ENCODE assay signal across 39 cellular contexts in the genomic region with DNA sequence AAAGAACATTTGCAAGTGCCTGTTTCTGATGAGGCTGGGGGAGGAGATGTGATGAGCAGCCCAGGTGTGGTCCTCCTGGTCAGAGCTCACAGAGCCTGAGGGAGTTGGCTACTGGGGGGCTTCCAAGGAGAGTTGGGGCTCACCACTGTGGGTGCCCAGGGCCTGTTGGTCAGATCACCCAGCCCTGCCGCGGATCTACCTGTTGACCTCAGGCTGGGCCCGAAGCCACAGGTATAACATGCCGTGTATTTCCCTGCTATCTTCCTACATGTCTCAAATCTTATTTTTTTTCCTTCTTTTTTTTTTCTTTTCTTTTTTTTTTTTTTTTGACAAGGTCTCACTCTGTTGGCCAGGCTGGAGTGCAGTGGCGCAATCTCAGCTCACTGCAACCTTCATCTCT.
"Had no signal": no experiment of that assay in that cellular context is flagged by ENCODE, and none has a peak within 500 bp of the region (broad histone marks: within the 10 kb centered on the region; RNA-seq: fewer than 3 reads in every experiment).

No MANE protein-coding gene starts in this region.

- H3K9me3 ChIP-seq: adrenal gland, ascending aorta, body of pancreas, breast epithelium had no signal

- H3K27ac ChIP-seq: adrenal gland, ascending aorta, body of pancreas, brain microvascular endothelial cell, breast epithelium, cardiac muscle cell had no signal

- H3K4me1 Mint-ChIP-seq: activated naive CD4-positive, alpha-beta T cell treated with anti-CD3 and anti-CD28 coated beads, Interleukin-2, amount 10 ng/mL, durations not matched to agents 7 days and 5 days; activated naive CD4-positive, alpha-beta T cell treated with anti-CD3 and anti-CD28 coated beads, Interleukin-2, amount 50 U/mL, for 24 hours; activated naive CD8-positive, alpha-beta T cell treated with anti-CD3 and anti-CD28 coated beads, Interleukin-2, amount 50 U/mL, for 24 hours had no signal

- H3K4me3 Mint-ChIP-seq: activated naive CD4-positive, alpha-beta T cell treated with anti-CD3 and anti-CD28 coated beads for 36 hours; activated naive CD4-positive, alpha-beta T cell treated with anti-CD3 and anti-CD28 coated beads, Interleukin-2, amount 10 ng/mL, durations not matched to agents 7 days and 5 days; activated naive CD4-positive, alpha-beta T cell treated with anti-CD3 and anti-CD28 coated beads, Interleukin-2, amount 50 U/mL, for 24 hours; activated naive CD8-positive, alpha-beta T cell; activated naive CD8-positive, alpha-beta T cell treated with anti-CD3 and anti-CD28 coated beads for 36 hours; activated naive CD8-positive, alpha-beta T cell treated with anti-CD3 and anti-CD28 coated beads, Interleukin-2, amount 10 ng/mL, durations not matched to agents 7 days and 5 days; activated naive CD8-positive, alpha-beta T cell treated with anti-CD3 and anti-CD28 coated beads, Interleukin-2, amount 50 U/mL, for 24 hours; activated T-cell treated with anti-CD3 and anti-CD28 coated beads, Interleukin-2, amount 50 U/mL, for 24 hours; activated T-cell treated with anti-CD3 and anti-CD28 coated beads, Interleukin-2, amount 50 U/mL, for 4 hours; activated T-cell treated with anti-CD3 and anti-CD28 coated beads, Interleukin-2, amount 50 U/mL, for 72 hours; activated T-helper 1 cell treated with anti-CD3 and anti-CD28 coated beads, Interleukin-12 subunit alpha, Interleukin-12 subunit beta, Interleukin-2, Interleukin-4 antibody, amounts not matched to agents 30 ng/mL and 10 ng/mL and 1 ng/mL, durations not matched to agents 14 hours and 24 hours and 36 hours; activated T-helper 17 cell treated with anti-CD3 and anti-CD28 coated beads, Interleukin-2, amount 50 U/mL, for 72 hours; brain; central memory CD8-positive, alpha-beta T cell had no signal

- H3K4me3 ChIP-seq: adrenal gland, ascending aorta, body of pancreas, breast epithelium, cardiac muscle cell had no signal

- H3K36me3 Mint-ChIP-seq: activated naive CD4-positive, alpha-beta T cell treated with anti-CD3 and anti-CD28 coated beads, Interleukin-2, amount 10 ng/mL, durations not matched to agents 7 days and 5 days; activated naive CD4-positive, alpha-beta T cell treated with anti-CD3 and anti-CD28 coated beads, Interleukin-2, amount 50 U/mL, for 24 hours; activated naive CD4-positive, alpha-beta T cell treated with anti-CD3 and anti-CD28 coated beads, Interleukin-2, amount 50 U/mL, for 72 hours; activated naive CD8-positive, alpha-beta T cell; activated naive CD8-positive, alpha-beta T cell treated with anti-CD3 and anti-CD28 coated beads for 36 hours; activated naive CD8-positive, alpha-beta T cell treated with anti-CD3 and anti-CD28 coated beads, Interleukin-2, amount 10 ng/mL, durations not matched to agents 7 days and 5 days; brain had no signal

- H3K27me3 ChIP-seq: adrenal gland, ascending aorta, body of pancreas, brain microvascular endothelial cell had no signal

- H3K4me1 ChIP-seq: adrenal gland, ascending aorta, body of pancreas, breast epithelium had no signal

- H3K9me3 Mint-ChIP-seq: activated naive CD4-positive, alpha-beta T cell treated with anti-CD3 and anti-CD28 coated beads for 36 hours; activated naive CD4-positive, alpha-beta T cell treated with anti-CD3 and anti-CD28 coated beads, Interleukin-2, amount 10 ng/mL, durations not matched to agents 7 days and 5 days; activated naive CD4-positive, alpha-beta T cell treated with anti-CD3 and anti-CD28 coated beads, Interleukin-2, amount 50 U/mL, for 24 hours; activated naive CD4-positive, alpha-beta T cell treated with anti-CD3 and anti-CD28 coated beads, Interleukin-2, amount 50 U/mL, for 72 hours; activated naive CD8-positive, alpha-beta T cell treated with anti-CD3 and anti-CD28 coated beads for 36 hours; activated naive CD8-positive, alpha-beta T cell treated with anti-CD3 and anti-CD28 coated beads, Interleukin-2, amount 10 ng/mL, durations not matched to agents 7 days and 5 days; activated naive CD8-positive, alpha-beta T cell treated with anti-CD3 and anti-CD28 coated beads, Interleukin-2, amount 50 U/mL, for 24 hours; activated T-cell treated with anti-CD3 and anti-CD28 coated beads, Interleukin-2, amount 50 U/mL, for 24 hours; activated T-cell treated with anti-CD3 and anti-CD28 coated beads, Interleukin-2, amount 50 U/mL, for 4 hours; activated T-cell treated with anti-CD3 and anti-CD28 coated beads, Interleukin-2, amount 50 U/mL, for 72 hours; activated T-helper 1 cell treated with anti-CD3 and anti-CD28 coated beads, Interleukin-12 subunit alpha, Interleukin-12 subunit beta, Interleukin-2, Interleukin-4 antibody, amounts not matched to agents 30 ng/mL and 10 ng/mL and 1 ng/mL, durations not matched to agents 14 hours and 24 hours and 36 hours; activated T-helper 17 cell treated with anti-CD3 and anti-CD28 coated beads, Interleukin-2, amount 50 U/mL, for 72 hours; activated T-helper 2 cell treated with anti-CD3 and anti-CD28 coated beads, Interferon-gamma antibody, Interleukin-2, Interleukin-4, amounts not matched to agents 10 μg/mL and 5 μg/mL and 100 μg/mL, durations not matched to agents 14 hours and 24 hours and 36 hours; brain; central memory CD8-positive, alpha-beta T cell had no signal

- DNase-seq: activated effector memory CD4-positive, alpha-beta T cell treated with anti-CD3 and anti-CD28 coated beads, Interleukin-2, amount 50 U/mL, for 16 hours; activated effector memory CD4-positive, alpha-beta T cell treated with Interleukin-2 at 50 U/mL for 16 hours; activated gamma-delta T cell; activated gamma-delta T cell treated with Interleukin-2 at 50 U/mL for 16 hours; activated naive CD4-positive, alpha-beta T cell; activated naive CD4-positive, alpha-beta T cell treated with anti-CD3 and anti-CD28 coated beads for 36 hours; activated naive CD4-positive, alpha-beta T cell treated with anti-CD3 and anti-CD28 coated beads, Interleukin-2, amount 10 ng/mL, durations not matched to agents 7 days and 5 days; activated naive CD4-positive, alpha-beta T cell treated with anti-CD3 and anti-CD28 coated beads, Interleukin-2, amount 50 U/mL, for 16 hours; activated naive CD4-positive, alpha-beta T cell treated with Interleukin-2 at 50 U/mL for 16 hours; activated naive CD8-positive, alpha-beta T cell treated with anti-CD3 and anti-CD28 coated beads for 36 hours; activated naive CD8-positive, alpha-beta T cell treated with anti-CD3 and anti-CD28 coated beads, Interleukin-2, amount 10 ng/mL, durations not matched to agents 7 days and 5 days; activated naive CD8-positive, alpha-beta T cell treated with anti-CD3 and anti-CD28 coated beads, Interleukin-2, amount 50 U/mL, for 24 hours; activated T-cell treated with anti-CD3 and anti-CD28 coated beads for 4 hours; activated T-cell treated with anti-CD3 and anti-CD28 coated beads, Interleukin-2, amount 50 U/mL, for 1 hour; activated T-cell treated with anti-CD3 and anti-CD28 coated beads, Interleukin-2, amount 50 U/mL, for 24 hours; activated T-cell treated with anti-CD3 and anti-CD28 coated beads, Interleukin-2, amount 50 U/mL, for 4 hours; activated T-cell treated with anti-CD3 and anti-CD28 coated beads, Interleukin-2, amount 50 U/mL, for 48 hours; activated T-cell treated with anti-CD3 and anti-CD28 coated beads, Interleukin-2, amount 50 U/mL, for 72 hours; adrenal gland; amniotic stem cell; amygdala; anterior cingulate cortex; aorta; body of pancreas; brain microvascular endothelial cell; caudate nucleus; central memory CD4-positive, alpha-beta T cell; cerebellar nuclear complex had no signal

- ATAC-seq: activated naive CD4-positive, alpha-beta T cell treated with anti-CD3 and anti-CD28 coated beads, Interleukin-2, amount 50 U/mL, for 72 hours; activated naive CD8-positive, alpha-beta T cell treated with anti-CD3 and anti-CD28 coated beads, Interleukin-2, amount 50 U/mL, for 24 hours; activated T-cell treated with anti-CD3 and anti-CD28 coated beads, Interleukin-2, amount 50 U/mL, for 4 hours; activated T-cell treated with anti-CD3 and anti-CD28 coated beads, Interleukin-2, amount 50 U/mL, for 72 hours; activated T-helper 17 cell treated with anti-CD3 and anti-CD28 coated beads, Interleukin-2, amount 50 U/mL, for 72 hours; body of pancreas had no signal

- H3K27ac Mint-ChIP-seq: activated naive CD4-positive, alpha-beta T cell treated with anti-CD3 and anti-CD28 coated beads for 36 hours; activated naive CD4-positive, alpha-beta T cell treated with anti-CD3 and anti-CD28 coated beads, Interleukin-2, amount 10 ng/mL, durations not matched to agents 7 days and 5 days; activated naive CD4-positive, alpha-beta T cell treated with anti-CD3 and anti-CD28 coated beads, Interleukin-2, amount 50 U/mL, for 24 hours; activated naive CD8-positive, alpha-beta T cell; activated naive CD8-positive, alpha-beta T cell treated with anti-CD3 and anti-CD28 coated beads for 36 hours; activated naive CD8-positive, alpha-beta T cell treated with anti-CD3 and anti-CD28 coated beads, Interleukin-2, amount 10 ng/mL, durations not matched to agents 7 days and 5 days; activated naive CD8-positive, alpha-beta T cell treated with anti-CD3 and anti-CD28 coated beads, Interleukin-2, amount 50 U/mL, for 24 hours; activated T-cell treated with anti-CD3 and anti-CD28 coated beads, Interleukin-2, amount 50 U/mL, for 24 hours; activated T-cell treated with anti-CD3 and anti-CD28 coated beads, Interleukin-2, amount 50 U/mL, for 72 hours; activated T-helper 1 cell treated with anti-CD3 and anti-CD28 coated beads, Interleukin-12 subunit alpha, Interleukin-12 subunit beta, Interleukin-2, Interleukin-4 antibody, amounts not matched to agents 30 ng/mL and 10 ng/mL and 1 ng/mL, durations not matched to agents 14 hours and 24 hours and 36 hours; activated T-helper 17 cell treated with anti-CD3 and anti-CD28 coated beads, Interleukin-2, amount 50 U/mL, for 72 hours; activated T-helper 2 cell treated with anti-CD3 and anti-CD28 coated beads, Interferon-gamma antibody, Interleukin-2, Interleukin-4, amounts not matched to agents 10 μg/mL and 5 μg/mL and 100 μg/mL, durations not matched to agents 14 hours and 24 hours and 36 hours; brain had no signal

- H3K36me3 ChIP-seq: adrenal gland, ascending aorta, brain microvascular endothelial cell, breast epithelium, cardiac muscle cell had no signal
